17 cellular contexts compared by ENCODE assay signal in the genomic region with DNA sequence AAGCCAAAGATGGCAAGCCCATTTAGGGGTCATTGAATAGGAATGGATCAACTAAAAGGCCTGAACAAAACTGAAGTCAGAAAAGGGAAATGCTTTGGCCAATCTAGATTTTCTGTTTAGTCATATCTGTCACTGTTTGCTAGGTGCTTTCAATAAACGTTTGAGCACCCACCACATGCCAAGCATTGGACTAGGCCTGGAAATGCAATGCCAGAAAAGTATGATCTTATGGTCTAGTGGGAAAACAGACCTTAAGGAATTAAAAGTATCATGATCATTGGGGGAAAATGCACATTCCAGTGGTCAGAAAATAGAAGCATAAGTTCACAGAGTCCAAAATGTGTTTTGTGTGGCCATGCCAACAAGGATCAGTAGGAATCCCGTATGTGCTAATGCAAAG.
DNase-seq lines count a peak whose midpoint lies in the region; ATAC-seq and TF ChIP-seq lines count a peak whose summit lies in the region.
"Had no signal": no experiment of that assay in that cellular context is flagged by ENCODE, and none has a peak within 500 bp of the region (broad histone marks: within the 10 kb centered on the region; RNA-seq: fewer than 3 reads in every experiment).

No MANE protein-coding gene starts in this region.

- H2BK12ac ChIP-seq in neuronal stem cell (ENCODE audit: low read length), result no peak overlapping the region

- H2BK120ac ChIP-seq in neuronal stem cell (ENCODE audit: low read depth, low read length), result no peak overlapping the region

- no peaks in the 10 kb centered on the region for H3K9me3 Mint-ChIP-seq in HFFc6
- H3K9me3 Mint-ChIP-seq: nephron had no signal

- 39 to 57% (median 54%) methylated on average over 2 of the region's 2 CpGs for WGBS in adrenal gland, 4 donors
- whole genome bisulfite sequencing in neuronal stem cell (ENCODE audit: extremely low coverage in 2 of 2, insufficient read length in 2 of 2, insufficient replicate concordance in 1 of 2), 2 donors, result no CpG with 5 or more reads among the region's 2 CpGs

- DNase-seq in HFFc6, result peak; percentile 56
- no peak for DNase-seq in ascending aorta (ENCODE audit: low spot score in 2 of 2)
- DNase-seq in myocyte (ENCODE audit: low read depth), result peak; percentile 28
- DNase-seq in adrenal gland, result no peak
- DNase-seq in neuronal stem cell (ENCODE audit: low spot score), result no peak
- no peak for DNase-seq in substantia nigra (lab: John Stamatoyannopoulos, UW)
- DNase-seq in NCI-H2029 treated with DMSO at 0.1 percent for 48 hours (lab: John Stamatoyannopoulos, UW), result no peak
- DNase-seq: activated CD4-positive, alpha-beta T cell treated with anti-CD3 and anti-CD28 coated beads for 4 hours; GF-D8; left ventricle myocardium superior; NCI-H1092; Peyer's patch; small intestine had no signal

- no peak overlapping the region for H3K18ac ChIP-seq in neuronal stem cell (ENCODE audit: low read length)

- no peaks in the 10 kb centered on the region for H3K79me1 ChIP-seq in neuronal stem cell (ENCODE audit: low read depth, low read length)

- H3K4me3 ChIP-seq in ascending aorta (no peak overlapping the region), adrenal gland (no peak overlapping the region), neuronal stem cell (ENCODE audit: low read length in 2 of 2) (no peak overlapping the region)
- H3K4me3 ChIP-seq: Peyer's patch had no signal

- no peaks in the 10 kb centered on the region for H3K36me3 Mint-ChIP-seq in HFFc6 (ENCODE audit: low read depth)
- H3K36me3 Mint-ChIP-seq: CD14-positive monocyte had no signal

- H3K9me3 ChIP-seq in ascending aorta (no peaks in the 10 kb centered on the region), adrenal gland (replicated peaks in 1 of 3) (no peaks in the 10 kb centered on the region), neuronal stem cell (replicated peaks in 1 of 2; ENCODE audit: control insufficient read depth in 2 of 2, insufficient read depth in 1 of 2, low read depth in 1 of 2, low read length in 2 of 2) (no peaks in the 10 kb centered on the region)
- H3K9me3 ChIP-seq: Peyer's patch had no signal

- no peak overlapping the region for H3K4me2 ChIP-seq in neuronal stem cell (ENCODE audit: insufficient read depth, low read length, poor library complexity, severe bottlenecking)

- no peak overlapping the region for H2AK5ac ChIP-seq in neuronal stem cell (ENCODE audit: low read depth, low read length)

- peaks cover 70% of the 10 kb centered on the region for H3K4me1 Mint-ChIP-seq in HFFc6 (ENCODE audit: low read depth)
- H3K4me1 Mint-ChIP-seq: CD14-positive monocyte had no signal

- no peak overlapping the region for H3K23ac ChIP-seq in neuronal stem cell (ENCODE audit: low read depth, low read length, poor library complexity)

- TF ChIP-seq CTCF in HFFc6 (IDR thresholded peaks at IDR 0.05) (no peak), ascending aorta (IDR thresholded peaks at IDR 0.05) (no peak), adrenal gland (IDR thresholded peaks at IDR 0.05) (no peak)

- H3K14ac ChIP-seq in neuronal stem cell (ENCODE audit: low read length), result no peak overlapping the region

- no peak overlapping the region for H3K4ac ChIP-seq in neuronal stem cell (ENCODE audit: low read length)

- no peak overlapping the region for H3K9ac ChIP-seq in neuronal stem cell (ENCODE audit: low read depth, low read length, poor library complexity)

- no peak overlapping the region for H4K8ac ChIP-seq in neuronal stem cell (ENCODE audit: low read depth, low read length)

- H3K27me3 ChIP-seq in ascending aorta (no peaks in the 10 kb centered on the region), adrenal gland (no peaks in the 10 kb centered on the region), neuronal stem cell (ENCODE audit: control insufficient read depth in 3 of 3, insufficient read depth in 3 of 3, low read depth in 1 of 3, low read length in 3 of 3) (no peaks in the 10 kb centered on the region)
- H3K27me3 ChIP-seq: Peyer's patch had no signal

- ATAC-seq in GM18498 (IDR thresholded peaks at IDR 0.05; ENCODE audit: unreplicated experiment), result peak; percentile 62

- peak overlapping the region; percentile 27 for H3K27ac Mint-ChIP-seq in HFFc6
- H3K27ac Mint-ChIP-seq: CD14-positive monocyte; nephron; T-helper 1 cell treated with Interleukin-12 subunit alpha and Interleukin-12 subunit beta and Interleukin-4 antibody, amounts not matched to agents 30 μg/mL and 1 μg/mL, for 36 hours had no signal

- peaks cover 4% of the 10 kb centered on the region for H3K27me3 Mint-ChIP-seq in HFFc6 (ENCODE audit: insufficient read depth)

- H4K91ac ChIP-seq in neuronal stem cell (ENCODE audit: low read depth, low read length, poor library complexity), result no peak overlapping the region

- no peaks in the 10 kb centered on the region for H3K36me3 ChIP-seq in ascending aorta
- H3K36me3 ChIP-seq in adrenal gland (replicated peaks in 1 of 2), result no peaks in the 10 kb centered on the region
- H3K36me3 ChIP-seq in neuronal stem cell (replicated peaks in 1 of 2; ENCODE audit: control insufficient read depth in 2 of 2, insufficient read depth in 2 of 2, low read length in 2 of 2), result no peaks in the 10 kb centered on the region
- H3K36me3 ChIP-seq: Peyer's patch had no signal

- H2AFZ ChIP-seq in neuronal stem cell (ENCODE audit: low read length), result no peak overlapping the region

- peaks cover 0 to 3% of the 10 kb centered on the region in 2 donors for H3K4me1 ChIP-seq in ascending aorta
- H3K4me1 ChIP-seq in adrenal gland (replicated peaks in 1 of 2), result no peaks in the 10 kb centered on the region
- H3K4me1 ChIP-seq in neuronal stem cell (ENCODE audit: control insufficient read depth in 2 of 2, insufficient read depth in 1 of 2, low read depth in 1 of 2, low read length in 2 of 2), result peaks cover 0 to 2% of the 10 kb centered on the region in 2 donors
- H3K4me1 ChIP-seq: Peyer's patch had no signal

- TF ChIP-seq POLR2A in adrenal gland (IDR thresholded peaks at IDR 0.05), result no peak

- intact Hi-C loops in ascending aorta (cut with DNase I) (no loop called here), adrenal gland (cut with DNase I) (no loop called here)

- H2BK15ac ChIP-seq in neuronal stem cell (ENCODE audit: low read length), result no peak overlapping the region

- no peak overlapping the region for H2BK5ac ChIP-seq in neuronal stem cell (ENCODE audit: low read length)

- H3K27ac ChIP-seq in ascending aorta (peak overlapping the region; percentile 58 to 71), adrenal gland (no peak overlapping the region), neuronal stem cell (replicated peaks; ENCODE audit: low read length) (no peak overlapping the region), substantia nigra (ENCODE audit: low read depth, low read length, poor library complexity, severe bottlenecking) (no peak overlapping the region)
- H3K27ac ChIP-seq: Peyer's patch had no signal

- no peak overlapping the region for H3K4me3 Mint-ChIP-seq in HFFc6
- H3K4me3 Mint-ChIP-seq: CD14-positive monocyte; nephron; T-helper 1 cell treated with Interleukin-12 subunit alpha and Interleukin-12 subunit beta and Interleukin-4 antibody, amounts not matched to agents 30 μg/mL and 1 μg/mL, for 36 hours had no signal

Comparison
In these comparisons a context has a peak if more than half of its experiments do, and no peak if none do; other contexts are left out.
1. DNase-seq: peak in HFFc6 (single experiment) and myocyte (single experiment); none in ascending aorta (0 of 2), adrenal gland (0 of 7), neuronal stem cell (single experiment), substantia nigra (0 of 49) and NCI-H2029 treated with DMSO at 0.1 percent for 48 hours (single experiment).
2. H3K27ac ChIP-seq: peak in ascending aorta (2 of 2); none in adrenal gland (0 of 5), neuronal stem cell (single experiment) and substantia nigra (single experiment).